Comparison of ENCODE assay signal across 9 cellular contexts in the genomic region with DNA sequence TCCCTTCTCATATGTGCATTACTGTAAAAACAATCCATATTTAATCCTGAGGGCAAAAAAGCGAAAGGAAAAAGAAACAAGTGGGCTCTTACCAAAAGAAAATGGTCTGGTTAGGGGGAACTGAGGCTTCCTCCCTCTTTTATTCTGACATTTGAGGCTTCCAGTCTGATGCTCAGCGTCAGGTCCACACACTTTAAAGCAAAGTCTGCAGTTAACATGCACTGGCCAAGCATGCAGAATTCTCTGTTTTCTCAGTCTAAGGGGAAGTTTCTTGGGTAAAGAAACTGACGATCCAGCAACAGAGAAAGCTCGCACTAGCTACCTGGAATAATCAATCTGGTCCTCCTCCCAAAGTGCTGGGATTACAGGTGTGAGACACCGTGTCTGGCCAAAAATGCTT. TPM values are rescaled to one million over a fixed set of nuclear protein-coding genes. Genes with fewer than 3 reads are reported as not detected.
DNase-seq lines count a peak whose midpoint lies in the region; ATAC-seq and TF ChIP-seq lines count a peak whose summit lies in the region.
"Had no signal": no experiment of that assay in that cellular context is flagged by ENCODE, and none has a peak within 500 bp of the region (broad histone marks: within the 10 kb centered on the region; RNA-seq: fewer than 3 reads in every experiment).

No MANE protein-coding gene starts in this region.

- H3K9me3 ChIP-seq in subcutaneous abdominal adipose tissue (ENCODE audit: control insufficient read depth in 5 of 5, low read length in 5 of 5), result peaks cover 0 to 4% (median 0%) of the 10 kb centered on the region in 5 donors
- H3K9me3 ChIP-seq: SJSA1 had no signal

- H3K36me3 ChIP-seq in subcutaneous abdominal adipose tissue (ENCODE audit: control insufficient read depth in 5 of 5, insufficient read depth in 5 of 5, low read length in 5 of 5), result no peaks in the 10 kb centered on the region
- H3K36me3 ChIP-seq: SJSA1 had no signal

- peak; percentile 42 for ATAC-seq in activated CD8-positive, alpha-beta memory T cell treated with anti-CD3 and anti-CD28 coated beads, Interleukin-2, amount 10 ng/mL, durations not matched to agents 7 days and 5 days

- no peak for TF ChIP-seq CTCF in fibroblast of villous mesenchyme (IDR thresholded peaks at IDR 0.05; ENCODE audit: insufficient read depth, low read depth, low read length)

- CTCF ChIA-PET in activated CD8-positive, alpha-beta memory T cell treated with anti-CD3 and anti-CD28 coated beads, Interleukin-2, amount 10 ng/mL, durations not matched to agents 7 days and 5 days (lab: Charles Lee), result interaction anchor here (1.0 to 1.3 kb wide), 5 partner anchors 12 to 601 kb away, joined by 3 to 4 read pairs (median 3); a partner anchor contains a TSS

- H3K9me3 Mint-ChIP-seq in activated CD8-positive, alpha-beta memory T cell treated with anti-CD3 and anti-CD28 coated beads, Interleukin-2, amount 10 ng/mL, durations not matched to agents 7 days and 5 days (ENCODE audit: low read depth), result no peaks in the 10 kb centered on the region

- H3K9ac ChIP-seq in subcutaneous abdominal adipose tissue (ENCODE audit: low read length in 5 of 5), result no peak overlapping the region

- H3K4me1 Mint-ChIP-seq in activated CD8-positive, alpha-beta memory T cell treated with anti-CD3 and anti-CD28 coated beads, Interleukin-2, amount 10 ng/mL, durations not matched to agents 7 days and 5 days, result peaks cover 6% of the 10 kb centered on the region

- no peaks in the 10 kb centered on the region for H3K36me3 Mint-ChIP-seq in activated CD8-positive, alpha-beta memory T cell treated with anti-CD3 and anti-CD28 coated beads, Interleukin-2, amount 10 ng/mL, durations not matched to agents 7 days and 5 days

- no peak overlapping the region for H3K27ac ChIP-seq in subcutaneous abdominal adipose tissue (ENCODE audit: low read depth, low read length)
- H3K27ac ChIP-seq: SJSA1 had no signal

- H3K4me3 ChIP-seq in fibroblast of villous mesenchyme (ENCODE audit: low read depth, low read length), result peak overlapping the region; percentile 45
- H3K4me3 ChIP-seq in subcutaneous abdominal adipose tissue (ENCODE audit: low read depth in 1 of 5, low read length in 5 of 5), result peak overlapping the region in 4 of 5 donors; percentile 3 to 48 (median 40)
- H3K4me3 ChIP-seq: SJSA1 had no signal

- H3K4me1 ChIP-seq in subcutaneous abdominal adipose tissue (ENCODE audit: control insufficient read depth in 5 of 5, insufficient read depth in 5 of 5, low read length in 5 of 5), result peaks cover 0 to 12% (median 3%) of the 10 kb centered on the region in 5 donors

- H3K27me3 ChIP-seq in subcutaneous abdominal adipose tissue (ENCODE audit: control insufficient read depth in 5 of 5, insufficient read depth in 4 of 5, low read length in 5 of 5), result no peaks in the 10 kb centered on the region
- H3K27me3 ChIP-seq: SJSA1 had no signal

- peak overlapping the region; percentile 64 for H3K27ac Mint-ChIP-seq in activated CD8-positive, alpha-beta memory T cell treated with anti-CD3 and anti-CD28 coated beads, Interleukin-2, amount 10 ng/mL, durations not matched to agents 7 days and 5 days

- no peaks in the 10 kb centered on the region for H3K27me3 Mint-ChIP-seq in activated CD8-positive, alpha-beta memory T cell treated with anti-CD3 and anti-CD28 coated beads, Interleukin-2, amount 10 ng/mL, durations not matched to agents 7 days and 5 days

- DNase-seq in activated CD8-positive, alpha-beta memory T cell treated with anti-CD3 and anti-CD28 coated beads, Interleukin-2, amount 10 ng/mL, durations not matched to agents 7 days and 5 days, result no peak
- DNase-seq in activated CD8-positive, alpha-beta memory T cell treated with anti-CD3 and anti-CD28 coated beads, Interleukin-2, amount 50 U/mL, for 48 hours, result no peak
- DNase-seq in NCI-H524 treated with DMSO at 0.1 percent for 48 hours (lab: John Stamatoyannopoulos, UW) (peak; percentile 23), fibroblast of villous mesenchyme (ENCODE audit: low read depth) (peak; percentile 12), G401 (ENCODE audit: low spot score) (no peak), NCI-H1417 treated with DMSO at 0.1 percent for 48 hours (lab: John Stamatoyannopoulos, UW) (no peak)
- DNase-seq in activated effector memory CD4-positive, alpha-beta T cell treated with anti-CD3 and anti-CD28 coated beads, Interleukin-2, amount 50 U/mL, for 16 hours, result no peak

- in situ Hi-C loops in G401 (cut with HindIII; ENCODE audit: low sequenced_read_pairs), result no loop called here

- peak overlapping the region; percentile 62 for H3K4me3 Mint-ChIP-seq in activated CD8-positive, alpha-beta memory T cell treated with anti-CD3 and anti-CD28 coated beads, Interleukin-2, amount 10 ng/mL, durations not matched to agents 7 days and 5 days

RNA-seq across cellular contexts. Expression of a gene that starts 36.3 kb away (rescaled TPM):
- total RNA-seq in activated CD8-positive, alpha-beta memory T cell treated with anti-CD3 and anti-CD28 coated beads, Interleukin-2, amount 10 ng/mL, durations not matched to agents 7 days and 5 days, result 10 to 100 TPM; 48.0 to 51.6 TPM
- total RNA-seq in fibroblast of villous mesenchyme, result 29.6 and 47.5 TPM in 2 replicates
- total RNA-seq in G401 (2014; rRNA removed; shearing (Covaris generic)), result 0.06 TPM in 1 of 2 replicates, not detected in the other

Comparison
In these comparisons a context has a peak if more than half of its experiments do, and no peak if none do; other contexts are left out.
1. DNase-seq: peak in NCI-H524 treated with DMSO at 0.1 percent for 48 hours (single experiment) and fibroblast of villous mesenchyme (single experiment); none in activated CD8-positive, alpha-beta memory T cell treated with anti-CD3 and anti-CD28 coated beads, Interleukin-2, amount 10 ng/mL, durations not matched to agents 7 days and 5 days (single experiment), activated CD8-positive, alpha-beta memory T cell treated with anti-CD3 and anti-CD28 coated beads, Interleukin-2, amount 50 U/mL, for 48 hours (single experiment), G401 (single experiment), activated effector memory CD4-positive, alpha-beta T cell treated with anti-CD3 and anti-CD28 coated beads, Interleukin-2, amount 50 U/mL, for 16 hours (single experiment) and NCI-H1417 treated with DMSO at 0.1 percent for 48 hours (single experiment).
2. RNA of a gene that starts 36.3 kb away (total RNA-seq): 48.0 to 51.6 TPM in activated CD8-positive, alpha-beta memory T cell treated with anti-CD3 and anti-CD28 coated beads, Interleukin-2, amount 10 ng/mL, durations not matched to agents 7 days and 5 days and 29.6 to 47.5 TPM in fibroblast of villous mesenchyme; 0.06 TPM in G401; every median in the first group is over 10 times any median in the second.